In the genomic region with DNA sequence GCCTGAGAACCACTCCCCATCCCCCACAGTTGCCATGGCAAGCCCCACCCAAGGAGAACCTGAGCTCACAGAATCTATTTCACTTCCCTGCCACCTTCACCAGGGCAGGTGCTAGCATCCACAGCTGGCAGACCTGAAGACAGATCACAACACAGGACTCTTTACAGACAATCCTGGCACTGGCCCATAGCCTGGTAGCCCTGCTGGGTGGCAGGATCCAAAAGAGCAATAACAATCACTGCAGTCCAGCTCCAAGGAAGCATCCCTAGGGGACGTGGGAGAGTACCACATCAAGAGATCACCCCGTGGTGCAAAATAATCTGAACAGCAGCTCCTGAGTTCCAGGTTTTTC, we compare ENCODE assay signal across 22 cellular contexts.
"Had no signal": no experiment of that assay in that cellular context is flagged by ENCODE, and none has a peak within 500 bp of the region (broad histone marks: within the 10 kb centered on the region; RNA-seq: fewer than 3 reads in every experiment).

No MANE protein-coding gene starts in this region.

- ATAC-seq: foreskin keratinocyte; left cardiac atrium; left ventricle myocardium superior; stimulated activated naive B cell treated with anti-CD40 and anti-IgM and Interleukin-4, amounts not matched to agents 10 μg/mL and 1 μg/mL and 100 μg/mL, for 72 hours; stimulated activated naive CD8-positive, alpha-beta T cell treated with anti-CD3 and anti-CD28 coated beads, Interleukin-15, amount 100 ng/mL, for 72 hours had no signal

- H3K4me1 ChIP-seq: colonic mucosa, foreskin keratinocyte, parathyroid adenoma, prostate gland, spleen, testis, tibial nerve had no signal

- H3K4me3 ChIP-seq: colonic mucosa, hepatocyte, lung, prostate gland, spleen, testis, tibial nerve had no signal

- H3K9ac ChIP-seq: parathyroid adenoma had no signal

- H3K4me2 ChIP-seq: hepatocyte had no signal

- H2AFZ ChIP-seq: hepatocyte, parathyroid adenoma had no signal

- FAIRE-seq: endothelial cell of umbilical vein had no signal

- H3K36me3 ChIP-seq: colonic mucosa, prostate gland, spleen, tibial nerve had no signal

- H3K9me3 ChIP-seq: colonic mucosa, prostate gland, testis had no signal

- H3K27ac ChIP-seq: colonic mucosa, foreskin keratinocyte, hepatocyte, parathyroid adenoma, prostate gland, spleen, testis, tibial nerve had no signal

- DNase-seq: colonic mucosa; dermis blood vessel endothelial cell; erythroblast; foreskin keratinocyte; left cardiac atrium; left ventricle myocardium superior; mesenchymal stem cell; midbrain; naive B cell; spleen; stimulated activated CD4-positive, alpha-beta T cell treated with anti-CD3 and anti-CD28 coated beads, Interleukin-15, amount 100 ng/mL, for 24 hours; stimulated activated CD4-positive, alpha-beta T cell treated with anti-CD3 and anti-CD28 coated beads, Interleukin-1b, Interleukin-23, amount 100 ng/mL, for 48 hours; stimulated activated CD4-positive, alpha-beta T cell treated with anti-CD3 and anti-CD28 coated beads, Interleukin-4, amount 100 ng/mL, for 24 hours; stimulated activated naive B cell treated with anti-CD40 and anti-IgM and Interleukin-4, amounts not matched to agents 10 μg/mL and 1 μg/mL and 100 μg/mL, for 72 hours; stimulated activated naive CD8-positive, alpha-beta T cell treated with anti-CD3 and anti-CD28 coated beads, Interleukin-15, amount 100 ng/mL, for 72 hours; testis had no signal

- H3K27me3 ChIP-seq: colonic mucosa, foreskin keratinocyte, hepatocyte, spleen, testis, tibial nerve had no signal

- H3K79me2 ChIP-seq: hepatocyte, parathyroid adenoma had no signal
